Comparison of ENCODE assay signal across 1 cellular context in genomic region chr17:75892556-75893224, GRCh38.
TF ChIP-seq lines count a peak whose summit lies in the region.

No MANE protein-coding gene starts in this region.

TF ChIP-seq in HepG2, 621 proteins besides CTCF, POLR2A, EP300 and RAD21 (continued from another document and continues in another):
- TF ChIP-seq PPARG (CRISPR knock-in tag; conservative IDR thresholded peaks at IDR 0.05) (peak; percentile 47; the same call in 1 of the 2 replicates), PHF8 (CRISPR knock-in tag; IDR thresholded peaks at IDR 0.05) (peak; percentile 82), NFE2L2 (IDR thresholded peaks at IDR 0.05; ENCODE audit: low read length) (no peak), SNAPC2 (CRISPR knock-in tag; IDR thresholded peaks at IDR 0.05) (no peak), ZNF724P (CRISPR knock-in tag; IDR thresholded peaks at IDR 0.05; ENCODE audit: borderline replicate concordance) (no peak), XRCC5 (optimal IDR thresholded peaks at IDR 0.05; ENCODE audit: low read length) (peak; percentile 68), TSC22D2 (CRISPR knock-in tag; IDR thresholded peaks at IDR 0.05; ENCODE audit: borderline replicate concordance) (no peak), ZNF501 (CRISPR knock-in tag; IDR thresholded peaks at IDR 0.05) (no peak), ZNF569 (CRISPR knock-in tag; IDR thresholded peaks at IDR 0.05; ENCODE audit: borderline replicate concordance) (no peak), ZNF780A (CRISPR knock-in tag; IDR thresholded peaks at IDR 0.05) (no peak), ZBTB26 (CRISPR knock-in tag; IDR thresholded peaks at IDR 0.05; ENCODE audit: borderline replicate concordance) (no peak), ZNF333 (CRISPR knock-in tag; IDR thresholded peaks at IDR 0.05; ENCODE audit: borderline replicate concordance) (0 out of 2 replicates have a peak, but pooled peaks have one; percentile 12), CENPT (CRISPR knock-in tag; IDR thresholded peaks at IDR 0.05; ENCODE audit: low read depth) (no peak), CREB3 (CRISPR knock-in tag; IDR thresholded peaks at IDR 0.05) (peak; percentile 71), ATF7-NPFF (CRISPR knock-in tag; IDR thresholded peaks at IDR 0.05; ENCODE audit: low read depth) (no peak), ESRRA (CRISPR knock-in tag; IDR thresholded peaks at IDR 0.05; ENCODE audit: low read depth) (peak; percentile 24; the same call in 1 of the 2 replicates), PRMT3 (CRISPR knock-in tag; IDR thresholded peaks at IDR 0.05; ENCODE audit: borderline replicate concordance, low read depth) (0 out of 2 replicates have a peak, but pooled peaks have one; percentile 50), ZNF3 (CRISPR knock-in tag; IDR thresholded peaks at IDR 0.05) (no peak), HNF4A (CRISPR knock-in tag; IDR thresholded peaks at IDR 0.05) (peak; percentile 59; the same call in 1 of the 2 replicates), SMAD1 (CRISPR knock-in tag; IDR thresholded peaks at IDR 0.05; ENCODE audit: borderline replicate concordance, low read depth) (peak; percentile 96; the same call in 1 of the 2 replicates), BCL6 (CRISPR knock-in tag; IDR thresholded peaks at IDR 0.05) (peak; percentile 9; the same call in 1 of the 2 replicates), ZBTB43 (CRISPR knock-in tag; conservative IDR thresholded peaks at IDR 0.05) (no peak), ZNF589 (CRISPR knock-in tag; conservative IDR thresholded peaks at IDR 0.05) (peak; percentile 11; the same call in 1 of the 2 replicates), ATF1 (CRISPR knock-in tag; IDR thresholded peaks at IDR 0.05) (no peak), SOX6 (IDR thresholded peaks at IDR 0.05) (no peak), SOX6 (CRISPR knock-in tag; IDR thresholded peaks at IDR 0.05) (peak; percentile 17; the same call in 1 of the 2 replicates), MAF1 (CRISPR knock-in tag; IDR thresholded peaks at IDR 0.05; ENCODE audit: borderline replicate concordance) (no peak; the same call in 1 of the 2 replicates), AHDC1 (CRISPR knock-in tag; IDR thresholded peaks at IDR 0.05; ENCODE audit: borderline replicate concordance) (peak; percentile 57), ZNF101 (CRISPR knock-in tag; IDR thresholded peaks at IDR 0.05; ENCODE audit: borderline replicate concordance, low read depth) (0 out of 2 replicates have a peak, but pooled peaks have one; percentile 60), ZNF660 (CRISPR knock-in tag; IDR thresholded peaks at IDR 0.05; ENCODE audit: borderline replicate concordance, low read depth) (no peak), ZUFSP (CRISPR knock-in tag; IDR thresholded peaks at IDR 0.05; ENCODE audit: borderline replicate concordance) (no peak), PAX8 (CRISPR knock-in tag; IDR thresholded peaks at IDR 0.05; ENCODE audit: borderline replicate concordance) (0 out of 2 replicates have a peak, but pooled peaks have one; percentile 79), FOXP4 (CRISPR knock-in tag; IDR thresholded peaks at IDR 0.05) (peak; percentile 49; the same call in 1 of the 2 replicates), ZNF468 (CRISPR knock-in tag; IDR thresholded peaks at IDR 0.05) (no peak), ZMAT3 (CRISPR knock-in tag; conservative IDR thresholded peaks at IDR 0.05) (no peak), FOSL1 (CRISPR knock-in tag; IDR thresholded peaks at IDR 0.05; ENCODE audit: borderline replicate concordance) (no peak), ZNF282 (IDR thresholded peaks at IDR 0.05; ENCODE audit: partially characterized antibody) (no peak), ZSCAN29 (CRISPR knock-in tag; conservative IDR thresholded peaks at IDR 0.05) (no peak), GLI4 (CRISPR knock-in tag; IDR thresholded peaks at IDR 0.05; ENCODE audit: borderline replicate concordance) (no peak), SRSF1 (optimal IDR thresholded peaks at IDR 0.05; ENCODE audit: low read depth, low read length) (no peak), ZBTB21 (CRISPR knock-in tag; IDR thresholded peaks at IDR 0.05) (no peak), FUBP1 (CRISPR knock-in tag; IDR thresholded peaks at IDR 0.05; ENCODE audit: borderline replicate concordance) (no peak; the same call in 1 of the 2 replicates), MBD4 (IDR thresholded peaks at IDR 0.05; ENCODE audit: borderline replicate concordance, low read length) (no peak), KDM2A (CRISPR knock-in tag; IDR thresholded peaks at IDR 0.05; ENCODE audit: borderline replicate concordance, low read depth) (peak; percentile 67)
